8 cellular contexts compared by ENCODE assay signal in the genomic region with DNA sequence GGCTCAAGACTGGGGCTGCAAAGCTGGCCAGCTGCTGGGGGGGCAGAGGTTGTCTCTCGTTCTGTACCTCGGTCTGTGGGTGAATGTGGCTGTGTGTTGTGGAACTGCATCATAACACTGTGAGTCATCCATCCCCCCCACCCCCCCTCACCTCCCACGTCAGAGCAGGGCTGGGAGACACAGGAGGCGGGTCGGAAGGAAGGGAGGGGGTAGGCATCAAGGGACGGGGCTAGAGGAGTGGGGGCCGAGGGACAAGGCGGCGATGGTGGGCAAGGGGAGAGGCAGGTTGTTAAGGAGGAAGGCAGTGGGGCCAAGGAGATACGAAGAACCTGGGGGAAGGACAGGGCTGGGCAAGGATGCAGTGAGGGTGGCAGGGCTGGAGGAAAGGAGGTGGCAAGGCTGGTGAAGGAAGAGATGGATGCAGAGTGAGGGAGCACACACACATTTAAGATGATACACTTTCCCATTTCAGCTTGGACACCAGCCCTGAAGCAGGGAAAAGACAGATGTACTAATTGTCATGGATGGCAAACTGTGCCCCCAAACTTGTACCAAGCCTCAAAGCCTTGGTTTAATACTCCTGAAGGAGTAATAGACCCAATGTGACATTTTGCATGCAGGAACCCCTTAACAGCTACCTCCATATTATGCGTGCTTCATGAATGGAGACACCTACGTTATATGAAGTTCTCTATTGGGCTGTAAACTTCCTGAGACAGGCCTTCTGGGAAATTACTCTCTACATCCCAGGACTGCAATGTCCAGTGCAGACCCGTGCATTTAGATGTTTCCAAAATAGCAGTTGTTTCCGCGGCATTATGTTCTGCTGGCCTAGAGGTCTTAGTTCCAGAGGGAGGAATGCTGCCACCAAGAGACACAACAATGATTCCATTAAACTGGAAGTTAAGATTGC. TPM values are rescaled to one million over a fixed set of nuclear protein-coding genes. Genes with fewer than 3 reads are reported as not detected.
DNase-seq lines count a peak whose midpoint lies in the region; ATAC-seq and TF ChIP-seq lines count a peak whose summit lies in the region.

A gene with protein sequence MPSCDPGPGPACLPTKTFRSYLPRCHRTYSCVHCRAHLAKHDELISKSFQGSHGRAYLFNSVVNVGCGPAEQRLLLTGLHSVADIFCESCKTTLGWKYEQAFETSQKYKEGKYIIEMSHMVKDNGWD (minus strand): TSS at position 87 of the 913 bp plus-strand sequence. CDS start 2,805 bp downstream, outside the sequence.

- H3K27me3 ChIP-seq in Caco-2 (replicated peaks; ENCODE audit: control insufficient read depth, insufficient read depth, low read length) = peaks cover 2% of the 10 kb centered on the region; the same call in 1 of the 2 replicates

- H3K4me1 Mint-ChIP-seq in Caco-2 (ENCODE audit: low read depth, unreplicated experiment) = peaks cover 7% of the 10 kb centered on the region
- H3K4me1 Mint-ChIP-seq in activated CD4-positive, alpha-beta T cell treated with anti-CD3 and anti-CD28 coated beads, Interleukin-2, amount 10 ng/mL, durations not matched to agents 7 days and 5 days = peaks cover 63% of the 10 kb centered on the region

- no peaks in the 10 kb centered on the region for H3K36me3 ChIP-seq in Caco-2 (ENCODE audit: control insufficient read depth, insufficient read depth, low read length)

- CTCF ChIA-PET in Caco-2 (lab: Charles Lee) = no interaction called here
- CTCF ChIA-PET in activated CD4-positive, alpha-beta T cell treated with anti-CD3 and anti-CD28 coated beads, Interleukin-2, amount 10 ng/mL, durations not matched to agents 7 days and 5 days (lab: Charles Lee) = interaction anchor here (1.9 kb wide), 1 partner anchor 10 kb away, joined by 12 read pairs; no protein-coding TSS in a partner anchor

- DNase-seq in Caco-2 = no peak
- DNase-seq in LoVo (ENCODE audit: low spot score) = peak; percentile 13
- DNase-seq in activated CD4-positive, alpha-beta T cell treated with anti-CD3 and anti-CD28 coated beads, Interleukin-2, amount 10 ng/mL, durations not matched to agents 7 days and 5 days = peak; percentile 73
- DNase-seq in coronary artery (ENCODE audit: low spot score) = peak; percentile 92
- peak; percentile 31 to 47 for DNase-seq in left colon
- peak; percentile 33 to 40 (median 33) for DNase-seq in stimulated activated CD4-positive, alpha-beta T cell treated with anti-CD3 and anti-CD28 coated beads, TNF-alpha, amount 100 ng/mL, for 1 hour (ENCODE audit: low read depth in 3 of 3, low spot score in 1 of 3)

- peaks cover 8% of the 10 kb centered on the region for H3K36me3 Mint-ChIP-seq in Caco-2 (ENCODE audit: insufficient read depth, unreplicated experiment)
- peaks cover 2% of the 10 kb centered on the region for H3K36me3 Mint-ChIP-seq in activated CD4-positive, alpha-beta T cell treated with anti-CD3 and anti-CD28 coated beads, Interleukin-2, amount 10 ng/mL, durations not matched to agents 7 days and 5 days (ENCODE audit: low read depth)

- H3K4me3 ChIP-seq in Caco-2 (ENCODE audit: low read depth, low read length) = no peak within 1 kb of the TSS
- peak within 1 kb of the TSS; percentile 53 for H3K4me3 ChIP-seq in coronary artery

- peak within 1 kb of the TSS; percentile 17 for H3K4me3 Mint-ChIP-seq in Caco-2 (ENCODE audit: unreplicated experiment)
- peak within 1 kb of the TSS; percentile 68 for H3K4me3 Mint-ChIP-seq in activated CD4-positive, alpha-beta T cell treated with anti-CD3 and anti-CD28 coated beads, Interleukin-2, amount 10 ng/mL, durations not matched to agents 7 days and 5 days

- 0 out of 2 replicates have a peak, but pooled peaks cover 4% of the 10 kb centered on the region for H3K4me1 ChIP-seq in Caco-2

- POLR2A ChIA-PET in Caco-2 (lab: Charles Lee) = no interaction called here
- POLR2A ChIA-PET in activated CD4-positive, alpha-beta T cell treated with anti-CD3 and anti-CD28 coated beads, Interleukin-2, amount 10 ng/mL, durations not matched to agents 7 days and 5 days (lab: Charles Lee) = no interaction called here

- no peak within 1 kb of the TSS for H3K27ac Mint-ChIP-seq in Caco-2 (ENCODE audit: unreplicated experiment)
- peak within 1 kb of the TSS; percentile 85 for H3K27ac Mint-ChIP-seq in activated CD4-positive, alpha-beta T cell treated with anti-CD3 and anti-CD28 coated beads, Interleukin-2, amount 10 ng/mL, durations not matched to agents 7 days and 5 days

- TF ChIP-seq CTCF in Caco-2 (IDR thresholded peaks at IDR 0.05; ENCODE audit: insufficient read depth in 1 of 2, low read depth in 1 of 2, low read length in 1 of 2, severe bottlenecking in 1 of 2, unreplicated experiment in 1 of 2) = no peak
- TF ChIP-seq CTCF in coronary artery (IDR thresholded peaks at IDR 0.05) = no peak

- H3K9me3 Mint-ChIP-seq in Caco-2 (ENCODE audit: unreplicated experiment) = no peaks in the 10 kb centered on the region
- no peaks in the 10 kb centered on the region for H3K9me3 Mint-ChIP-seq in activated CD4-positive, alpha-beta T cell treated with anti-CD3 and anti-CD28 coated beads, Interleukin-2, amount 10 ng/mL, durations not matched to agents 7 days and 5 days

- ATAC-seq in left colon (peak; percentile 31), GM18909 (IDR thresholded peaks at IDR 0.05; ENCODE audit: poor library complexity, unreplicated experiment) (no peak), HG03469 (IDR thresholded peaks at IDR 0.05; ENCODE audit: unreplicated experiment) (no peak)

- intact Hi-C loops in Caco-2 (cut with micrococcal nuclease; ENCODE audit: unreplicated experiment) (no loop called here), left colon (cut with DNase I, micrococcal nuclease) (loop anchor here in 1 of 2 donors (10.0 kb wide), 2 partner anchors 195 to 305 kb away; no protein-coding TSS in a partner anchor)

- BruUV-seq in Caco-2 (replicated peaks; lab: Mats Ljungman, UMichigan) = no TSS peak

- peaks cover 9% of the 10 kb centered on the region for H3K27me3 Mint-ChIP-seq in Caco-2 (ENCODE audit: insufficient read depth, unreplicated experiment)
- peaks cover 46% of the 10 kb centered on the region for H3K27me3 Mint-ChIP-seq in activated CD4-positive, alpha-beta T cell treated with anti-CD3 and anti-CD28 coated beads, Interleukin-2, amount 10 ng/mL, durations not matched to agents 7 days and 5 days

- H3K9me3 ChIP-seq in Caco-2 = no peaks in the 10 kb centered on the region

- peak within 1 kb of the TSS in 1 of 2 donors; percentile 40 for H3K27ac ChIP-seq in coronary artery

RNA-seq across cellular contexts. Expression of the gene that starts here (rescaled TPM):
- total RNA-seq in Caco-2 (2022) = 0.32 TPM in 1 of 2 replicates, not detected in the other
- under 1 TPM; 0.17 to 0.19 TPM for total RNA-seq in activated CD4-positive, alpha-beta T cell treated with anti-CD3 and anti-CD28 coated beads, Interleukin-2, amount 10 ng/mL, durations not matched to agents 7 days and 5 days
- 1 to 10 TPM in 1 of 2 donors, under 1 TPM in 1; 0.58 to 1.2 TPM for total RNA-seq in left colon

Comparison
In these comparisons a context has a peak if more than half of its experiments do, and no peak if none do; other contexts are left out.
1. Peak in DNase-seq in activated CD4-positive, alpha-beta T cell treated with anti-CD3 and anti-CD28 coated beads, Interleukin-2, amount 10 ng/mL, durations not matched to agents 7 days and 5 days; RNA of the gene not detected or under 1 TPM.
2. DNase-seq: peak in LoVo (single experiment), coronary artery (single experiment), left colon (2 of 2) and stimulated activated CD4-positive, alpha-beta T cell treated with anti-CD3 and anti-CD28 coated beads, TNF-alpha, amount 100 ng/mL, for 1 hour (3 of 3); none in Caco-2 (0 of 2).